ENCODE assay signal across 1 cellular context in the genomic region with DNA sequence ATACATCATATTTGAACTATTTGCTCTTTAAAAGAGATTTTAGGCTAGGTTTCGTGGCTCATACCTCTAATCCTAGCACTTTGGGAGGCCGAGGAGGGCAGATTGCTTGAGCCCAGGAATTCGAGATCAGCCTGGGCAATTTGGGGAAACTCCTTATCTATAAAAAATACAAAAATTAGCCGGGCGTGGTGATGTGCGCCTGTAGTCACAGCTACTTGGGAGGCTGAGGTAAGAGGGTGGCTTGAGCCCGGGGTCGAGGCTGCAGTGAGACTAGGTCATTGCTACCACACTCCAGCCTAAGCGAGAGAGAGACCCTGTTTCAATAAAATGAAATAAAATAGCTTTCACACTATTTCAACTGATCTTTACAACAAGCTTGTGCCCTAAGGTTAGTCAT.
TF ChIP-seq lines count a peak whose summit lies in the region.

No MANE protein-coding gene starts in this region.

TF ChIP-seq in H1, 55 proteins besides CTCF, POLR2A, EP300 and RAD21:
- no peak for TF ChIP-seq NRF1 (IDR thresholded peaks at IDR 0.05; ENCODE audit: low read depth, low read length)
- no peak for TF ChIP-seq SIX5 (IDR thresholded peaks at IDR 0.05; ENCODE audit: low read depth, low read length)
- TF ChIP-seq SIN3A (conservative IDR thresholded peaks at IDR 0.05 in 1 of 2, IDR thresholded peaks at IDR 0.05 in 1 of 2; ENCODE audit: low read depth in 1 of 2, low read length in 2 of 2): no peak
